In the genomic region with DNA sequence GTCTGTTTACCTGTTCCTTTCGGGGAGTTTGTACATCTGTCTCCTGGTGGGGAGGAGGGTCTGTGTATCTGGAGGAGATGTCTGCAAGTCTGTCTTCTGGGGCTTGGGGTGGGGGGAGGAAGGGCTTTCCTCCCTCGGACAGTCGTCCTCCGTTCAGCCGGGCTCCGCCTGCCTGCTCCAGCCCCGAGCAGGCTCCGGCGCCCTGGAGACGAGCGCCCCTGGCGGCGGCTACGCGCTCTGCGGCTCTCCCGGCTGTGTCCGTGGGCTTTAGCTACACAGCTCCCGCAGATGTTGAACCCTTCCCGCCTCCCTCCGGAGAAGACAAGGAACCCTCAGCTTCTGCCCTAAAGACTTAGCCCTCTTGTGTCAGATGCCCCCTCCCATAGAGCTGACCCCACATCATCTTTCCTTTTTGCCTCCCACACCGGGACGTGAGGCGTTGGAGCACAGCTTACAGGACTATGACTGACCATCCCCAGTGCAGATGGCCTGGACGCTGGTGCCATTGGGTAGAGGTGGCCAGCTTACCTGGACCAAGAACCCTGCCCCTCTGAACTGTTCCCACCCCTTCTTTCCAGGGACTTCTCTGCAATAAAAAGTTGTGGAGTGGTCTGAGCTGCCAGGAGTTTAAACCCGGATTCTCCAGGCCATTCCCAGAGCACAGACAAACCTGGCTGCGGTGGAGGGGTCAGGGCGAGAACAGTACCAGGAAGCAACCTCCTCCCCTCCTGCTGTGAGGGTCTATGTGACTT, we compare ENCODE assay signal across 8 cellular contexts. TPM values are rescaled to one million over a fixed set of nuclear protein-coding genes. Genes with fewer than 3 reads are reported as not detected.
DNase-seq lines count a peak whose midpoint lies in the region; ATAC-seq, FAIRE-seq and TF ChIP-seq lines count a peak whose summit lies in the region.

No MANE protein-coding gene starts in this region.

- no peak overlapping the region for H3K4me3 ChIP-seq in heart right ventricle

- peaks cover 28% of the 10 kb centered on the region for H3K27me3 Mint-ChIP-seq in activated naive CD8-positive, alpha-beta T cell treated with anti-CD3 and anti-CD28 coated beads for 36 hours

- FAIRE-seq in urothelium cell line (lab: Jason Lieb, UNC) = no peak

- peak; percentile 91 to 99 (median 98) for TF ChIP-seq CTCF in heart right ventricle (IDR thresholded peaks at IDR 0.05)

- no peaks in the 10 kb centered on the region for H3K36me3 Mint-ChIP-seq in activated naive CD8-positive, alpha-beta T cell treated with anti-CD3 and anti-CD28 coated beads for 36 hours

- ATAC-seq in heart right ventricle = peak; percentile 88 to 96 (median 92)

- H3K27ac ChIP-seq in heart right ventricle = no peak overlapping the region

- 21 to 27% methylated on average over 25 to 28 of the region's 28 CpGs for WGBS in heart right ventricle, 2 donors

- H3K9me3 Mint-ChIP-seq in activated naive CD8-positive, alpha-beta T cell treated with anti-CD3 and anti-CD28 coated beads for 36 hours = no peaks in the 10 kb centered on the region

- peaks cover 0 to 32% (median 10%) of the 10 kb centered on the region in 9 donors for H3K4me1 ChIP-seq in heart right ventricle

- intact Hi-C loops in heart right ventricle (cut with DNase I) (loop anchor here in 5 of 10 donors (5.0 to 10.0 kb wide), 5 partner anchors 62 to 122 kb away; no protein-coding TSS in a partner anchor), posterior vena cava (cut with DNase I) (no loop called here)

- DNase-seq in Ammon's horn (ENCODE audit: low spot score) (peak; percentile 70), GM19238 (ENCODE audit: insufficient read length, low spot score) (peak; percentile 84), LHCN-M2 (ENCODE audit: low read depth) (peak; percentile 51), SKM-1 (lab: John Stamatoyannopoulos, UW; ENCODE audit: unreplicated experiment) (peak; percentile 11), heart right ventricle (peak; percentile 62 to 82), posterior vena cava (ENCODE audit: low spot score) (peak; percentile 94), urothelium cell line (ENCODE audit: low spot score) (peak; percentile 83)
- DNase-seq in activated naive CD8-positive, alpha-beta T cell treated with anti-CD3 and anti-CD28 coated beads for 36 hours = peak; percentile 80

- peaks cover 0 to 46% (median 22%) of the 10 kb centered on the region in 7 donors for H3K27me3 ChIP-seq in heart right ventricle

- no peak overlapping the region for H3K27ac Mint-ChIP-seq in activated naive CD8-positive, alpha-beta T cell treated with anti-CD3 and anti-CD28 coated beads for 36 hours

- H3K4me1 Mint-ChIP-seq in activated naive CD8-positive, alpha-beta T cell treated with anti-CD3 and anti-CD28 coated beads for 36 hours = peaks cover 3% of the 10 kb centered on the region

- no peak overlapping the region for H3K4me3 Mint-ChIP-seq in activated naive CD8-positive, alpha-beta T cell treated with anti-CD3 and anti-CD28 coated beads for 36 hours

- H3K36me3 ChIP-seq in heart right ventricle = no peaks in the 10 kb centered on the region

- H3K9me3 ChIP-seq in heart right ventricle = no peaks in the 10 kb centered on the region

RNA-seq across cellular contexts. Expression of a gene that starts 4.7 kb away (rescaled TPM):
- total RNA-seq in LHCN-M2 (2014; rRNA removed) (0.06 TPM in 1 of 2 replicates, not detected in the other), heart right ventricle (under 1 TPM in 1 of 10 donors, not detected in 9; 0.19 TPM), posterior vena cava (not detected)
- polyA plus RNA-seq in LHCN-M2 (2012) = 0.33 TPM
- not detected for total RNA-seq in activated naive CD8-positive, alpha-beta T cell treated with anti-CD3 and anti-CD28 coated beads for 36 hours
- under 1 TPM in 1 of 2 donors, not detected in 1; 0.01 TPM for polyA plus RNA-seq in heart right ventricle

RNA-seq across cellular contexts. Expression of a gene that starts 12.2 kb away (rescaled TPM):
- total RNA-seq in LHCN-M2 (2014; rRNA removed) (0.11 and 1.2 TPM in 2 replicates), heart right ventricle (not detected), posterior vena cava (not detected)
- 1.6 TPM for polyA plus RNA-seq in LHCN-M2 (2012)
- not detected for total RNA-seq in activated naive CD8-positive, alpha-beta T cell treated with anti-CD3 and anti-CD28 coated beads for 36 hours
- polyA plus RNA-seq in heart right ventricle = not detected

RNA-seq across cellular contexts. Expression of a gene that starts 42.1 kb away (rescaled TPM):
- total RNA-seq in LHCN-M2 (2014; rRNA removed) (not detected in 2 replicates), heart right ventricle (not detected), posterior vena cava (not detected)
- 0.02 TPM for polyA plus RNA-seq in LHCN-M2 (2012)
- not detected for total RNA-seq in activated naive CD8-positive, alpha-beta T cell treated with anti-CD3 and anti-CD28 coated beads for 36 hours
- not detected for polyA plus RNA-seq in heart right ventricle

RNA-seq across cellular contexts. Expression of a gene that starts 46.1 kb away (rescaled TPM):
- 0.40 and 2.2 TPM in 2 replicates for total RNA-seq in LHCN-M2 (2014; rRNA removed)
- 11.4 TPM for polyA plus RNA-seq in LHCN-M2 (2012)
- 1 to 10 TPM; 2.4 to 6.5 TPM for total RNA-seq in activated naive CD8-positive, alpha-beta T cell treated with anti-CD3 and anti-CD28 coated beads for 36 hours
- 10 to 100 TPM in 1 of 10 donors, 1 to 10 TPM in 4, under 1 TPM in 2, not detected in 3; 0.59 to 10.8 (median 2.3) TPM for total RNA-seq in heart right ventricle
- polyA plus RNA-seq in heart right ventricle = 1 to 10 TPM in 1 of 2 donors, under 1 TPM in 1; 0.88 to 1.4 TPM
- total RNA-seq in posterior vena cava = 1 to 10 TPM; 4.1 to 6.8 TPM

Comparison
In these comparisons a context has a peak if more than half of its experiments do, and no peak if none do; other contexts are left out.
1. DNase-seq: peak in every context shown above with its lines; median percentile 94 in posterior vena cava; 84 in GM19238; 83 in urothelium cell line; 80 in activated naive CD8-positive, alpha-beta T cell treated with anti-CD3 and anti-CD28 coated beads for 36 hours; 72 in heart right ventricle; 70 in Ammon's horn; 51 in LHCN-M2; 11 in SKM-1.